In genomic region chr5:150672237-150672883, GRCh38 we compare ENCODE assay signal across 8 cellular contexts. TPM values are rescaled to one million over a fixed set of nuclear protein-coding genes. Genes with fewer than 3 reads are reported as not detected.
DNase-seq lines count a peak whose midpoint lies in the region; TF ChIP-seq lines count a peak whose summit lies in the region.

No MANE protein-coding gene starts in this region.

- H3K36me3 Mint-ChIP-seq in T-helper 2 cell treated with Interferon-gamma antibody and Interleukin-4, amounts not matched to agents 5 μg/mL and 100 μg/mL, for 36 hours (ENCODE audit: low read depth): no peaks in the 10 kb centered on the region

- no peak overlapping the region for H3K27ac ChIP-seq in effector memory CD4-positive, alpha-beta T cell (ENCODE audit: insufficient read depth, low read length, poor library complexity, severe bottlenecking)
- peak overlapping the region in 2 of 3 donors; percentile 19 to 43 for H3K27ac ChIP-seq in thyroid gland

- peaks cover 18% of the 10 kb centered on the region for H3K27me3 ChIP-seq in effector memory CD4-positive, alpha-beta T cell (replicated peaks; ENCODE audit: control insufficient read depth, insufficient read depth, low read length, poor library complexity, severe bottlenecking)
- H3K27me3 ChIP-seq in thyroid gland: peaks cover 11% of the 10 kb centered on the region

- peaks cover 15% of the 10 kb centered on the region for H3K27me3 Mint-ChIP-seq in T-helper 2 cell treated with Interferon-gamma antibody and Interleukin-4, amounts not matched to agents 5 μg/mL and 100 μg/mL, for 36 hours (ENCODE audit: low read depth)

- TF ChIP-seq CTCF in thyroid gland (IDR thresholded peaks at IDR 0.05): no peak

- H3K4me1 Mint-ChIP-seq in T-helper 2 cell treated with Interferon-gamma antibody and Interleukin-4, amounts not matched to agents 5 μg/mL and 100 μg/mL, for 36 hours (ENCODE audit: low read depth): peaks cover 2% of the 10 kb centered on the region

- H3K4me1 ChIP-seq in effector memory CD4-positive, alpha-beta T cell (ENCODE audit: control insufficient read depth, insufficient read depth, low read length, poor library complexity, severe bottlenecking): peaks cover 11% of the 10 kb centered on the region
- H3K4me1 ChIP-seq in thyroid gland: peaks cover 11 to 19% of the 10 kb centered on the region in 2 donors

- DNase-seq in activated T-cell treated with anti-CD3 and anti-CD28 coated beads for 1 hour (ENCODE audit: low read depth) (peak; percentile 11), activated T-cell treated with anti-CD3 and anti-CD28 coated beads for 4 hours (no peak), middle frontal gyrus (ENCODE audit: extremely low spot score, low spot score) (peak; percentile 11), thyroid gland (peak; percentile 24 to 25), H4 (ENCODE audit: low spot score) (no peak), COLO668 (lab: John Stamatoyannopoulos, UW; ENCODE audit: unreplicated experiment) (no peak)
- DNase-seq in T-helper 2 cell treated with Interferon-gamma antibody and Interleukin-4, amounts not matched to agents 5 μg/mL and 100 μg/mL, for 36 hours (ENCODE audit: low spot score): peak; percentile 10
- DNase-seq in effector memory CD4-positive, alpha-beta T cell: no peak

- H3K9me3 Mint-ChIP-seq in T-helper 2 cell treated with Interferon-gamma antibody and Interleukin-4, amounts not matched to agents 5 μg/mL and 100 μg/mL, for 36 hours: no peaks in the 10 kb centered on the region

- 6 to 9% methylated on average over 19 to 26 of the region's 38 CpGs for WGBS in thyroid gland, 2 donors

- intact Hi-C loops in thyroid gland (cut with DNase I): no loop called here

- TF ChIP-seq POLR2A in thyroid gland (IDR thresholded peaks at IDR 0.05): no peak

- H3K4me3 ChIP-seq in effector memory CD4-positive, alpha-beta T cell (ENCODE audit: insufficient read depth, low read depth, low read length, poor library complexity, severe bottlenecking): peak overlapping the region; percentile 68
- H3K4me3 ChIP-seq in thyroid gland (replicated peaks in 1 of 3): peak overlapping the region in 2 of 3 donors; percentile 15 to 28

- no peaks in the 10 kb centered on the region for H3K9me3 ChIP-seq in effector memory CD4-positive, alpha-beta T cell (ENCODE audit: control insufficient read depth, low read length)
- no peaks in the 10 kb centered on the region for H3K9me3 ChIP-seq in thyroid gland

- no peak overlapping the region for H3K27ac Mint-ChIP-seq in T-helper 2 cell treated with Interferon-gamma antibody and Interleukin-4, amounts not matched to agents 5 μg/mL and 100 μg/mL, for 36 hours

- H3K36me3 ChIP-seq in effector memory CD4-positive, alpha-beta T cell (ENCODE audit: control insufficient read depth, insufficient read depth, low read length): no peaks in the 10 kb centered on the region
- H3K36me3 ChIP-seq in thyroid gland: no peaks in the 10 kb centered on the region

- peak overlapping the region; percentile 75 for H3K4me3 Mint-ChIP-seq in T-helper 2 cell treated with Interferon-gamma antibody and Interleukin-4, amounts not matched to agents 5 μg/mL and 100 μg/mL, for 36 hours

RNA-seq across cellular contexts. Expression of gene MYOZ3, which starts 11.3 kb away (rescaled TPM):
- total RNA-seq in thyroid gland: under 1 TPM in 3 of 4 donors, not detected in 1; 0.11 to 0.29 (median 0.13) TPM
- total RNA-seq in H4 (2014; rRNA removed; shearing (Covaris generic)): not detected in 2 replicates

RNA-seq across cellular contexts. Expression of gene RBM22, which starts 28.5 kb away (rescaled TPM):
- total RNA-seq in thyroid gland: 10 to 100 TPM; 39.1 to 47.2 (median 42.9) TPM
- total RNA-seq in H4 (2014; rRNA removed; shearing (Covaris generic)): 28.0 and 35.8 TPM in 2 replicates

RNA-seq across cellular contexts. Expression of gene SYNPO, which starts 31.9 kb away (rescaled TPM):
- 10 to 100 TPM in 3 of 4 donors, 1 to 10 TPM in 1; 8.8 to 19.3 (median 14.1) TPM for total RNA-seq in thyroid gland
- 4.3 and 7.1 TPM in 2 replicates for total RNA-seq in H4 (2014; rRNA removed; shearing (Covaris generic))

Comparison
In these comparisons a context has a peak if more than half of its experiments do, and no peak if none do; other contexts are left out.
1. DNase-seq: peak in activated T-cell treated with anti-CD3 and anti-CD28 coated beads for 1 hour (single experiment), T-helper 2 cell treated with Interferon-gamma antibody and Interleukin-4, amounts not matched to agents 5 μg/mL and 100 μg/mL, for 36 hours (single experiment), middle frontal gyrus (single experiment) and thyroid gland (2 of 2); none in activated T-cell treated with anti-CD3 and anti-CD28 coated beads for 4 hours (single experiment), effector memory CD4-positive, alpha-beta T cell (0 of 3), H4 (single experiment) and COLO668 (single experiment).